ENCODE assay signal across 7 cellular contexts in genomic region chr22:43955883-43956286, GRCh38. TPM values are rescaled to one million over a fixed set of nuclear protein-coding genes. Genes with fewer than 3 reads are reported as not detected.
A peak's percentile ranks its signal among the peaks of the same experiment; 100 is the strongest.
DNase-seq lines count a peak whose midpoint lies in the region; ATAC-seq and TF ChIP-seq lines count a peak whose summit lies in the region.

No MANE protein-coding gene starts in this region.

- peak overlapping the region; percentile 71 to 84 (median 77) for H3K4me3 ChIP-seq in transverse colon

- intact Hi-C loops in left colon (cut with DNase I, micrococcal nuclease): no loop called here
- intact Hi-C loops in transverse colon (cut with DNase I; ENCODE audit: low total_unique reads): no loop called here

- ATAC-seq in GM18909 (IDR thresholded peaks at IDR 0.05; ENCODE audit: poor library complexity, unreplicated experiment) (peak; percentile 22), left colon (peak; percentile 26)

- no peak for TF ChIP-seq CTCF in transverse colon (IDR thresholded peaks at IDR 0.05)

- DNase-seq in KBM-7: peak; percentile 66
- DNase-seq in amniotic epithelial cell (ENCODE audit: low read depth): peak; percentile 46
- DNase-seq in left colon: no peak
- no peak for DNase-seq in transverse colon
- no peak for DNase-seq in activated CD8-positive, alpha-beta memory T cell treated with anti-CD3 and anti-CD28 coated beads for 24 hours
- no peak for DNase-seq in glomerular visceral epithelial cell (ENCODE audit: extremely low spot score)

- no peaks in the 10 kb centered on the region for H3K27me3 ChIP-seq in transverse colon

- in situ Hi-C loops in KBM-7 (cut with MboI; ENCODE audit: low pct_unique_long_range_greater_than_20kb, low sequenced_read_pairs): no loop called here
- in situ Hi-C loops in transverse colon (cut with MboI; ENCODE audit: low pct_ligation_motif_present in 1 of 4, low pct_unique_long_range_greater_than_20kb in 1 of 4, low sequenced_read_pairs in 3 of 4): no loop called here

- TF ChIP-seq EP300 in transverse colon (IDR thresholded peaks at IDR 0.05; ENCODE audit: low read depth): no peak

- H3K36me3 ChIP-seq in transverse colon: no peaks in the 10 kb centered on the region

- no peaks in the 10 kb centered on the region for H3K9me3 ChIP-seq in transverse colon

- peak overlapping the region; percentile 85 to 95 (median 92) for H3K27ac ChIP-seq in transverse colon

- 0 to 3% methylated on average over 6 to 8 of the region's 8 CpGs for WGBS in transverse colon (ENCODE audit: low coverage in 1 of 2), 2 donors

- peaks cover 11 to 29% (median 21%) of the 10 kb centered on the region in 4 donors for H3K4me1 ChIP-seq in transverse colon

- no peak for TF ChIP-seq POLR2A in transverse colon (IDR thresholded peaks at IDR 0.05)

RNA-seq across cellular contexts. Expression of gene SAMM50, which starts 0.6 kb away (rescaled TPM):
- total RNA-seq in left colon: 10 to 100 TPM; 47.1 to 59.3 TPM
- 10 to 100 TPM in 3 of 4 donors, 1 to 10 TPM in 1; 9.0 to 82.6 (median 33.3) TPM for total RNA-seq in transverse colon

RNA-seq across cellular contexts. Expression of gene PNPLA3, which starts 32.3 kb away (rescaled TPM):
- total RNA-seq in left colon: 1 to 10 TPM in 1 of 2 donors, under 1 TPM in 1; 0.14 to 2.0 TPM
- under 1 TPM in 1 of 4 donors, not detected in 3; 0.32 TPM for total RNA-seq in transverse colon

Comparison
In these comparisons a context has a peak if more than half of its experiments do, and no peak if none do; other contexts are left out.
1. DNase-seq: peak in KBM-7 (single experiment) and amniotic epithelial cell (single experiment); none in left colon (0 of 2), transverse colon (single experiment), activated CD8-positive, alpha-beta memory T cell treated with anti-CD3 and anti-CD28 coated beads for 24 hours (single experiment) and glomerular visceral epithelial cell (single experiment).